In the genomic region with DNA sequence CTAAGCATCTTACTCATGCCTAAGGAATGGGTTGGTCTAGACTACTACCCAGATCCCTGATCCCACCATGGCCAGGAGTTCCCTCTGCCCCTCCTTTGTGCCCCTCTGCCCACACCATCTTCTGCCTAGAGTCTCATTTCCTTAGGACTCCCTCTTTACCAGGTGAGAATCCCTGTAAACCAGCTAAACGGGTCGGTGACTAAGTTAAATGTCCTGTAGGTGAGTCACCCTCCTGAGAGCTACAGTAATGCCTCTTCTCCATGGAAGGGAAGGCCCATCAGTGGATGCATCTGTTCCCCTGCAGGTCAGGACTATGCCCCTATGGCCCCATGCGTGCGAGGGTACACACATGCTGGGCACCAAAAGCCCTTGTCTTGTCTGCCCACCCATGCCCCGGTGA, we compare ENCODE assay signal across 22 cellular contexts. TPM values are rescaled to one million over a fixed set of nuclear protein-coding genes. Genes with fewer than 3 reads are reported as not detected.
DNase-seq lines count a peak whose midpoint lies in the region; ATAC-seq and TF ChIP-seq lines count a peak whose summit lies in the region.
"Had no signal": no experiment of that assay in that cellular context is flagged by ENCODE, and none has a peak within 500 bp of the region (broad histone marks: within the 10 kb centered on the region; RNA-seq: fewer than 3 reads in every experiment).

No MANE protein-coding gene starts in this region.

- DNase-seq in GM23248: peak; percentile 34
- DNase-seq in PC-9: peak; percentile 61 to 96
- DNase-seq in epithelial cell of proximal tubule (ENCODE audit: low read depth): peak; percentile 19
- peak; percentile 71 for DNase-seq in renal cortical epithelial cell (ENCODE audit: low read depth)
- no peak for DNase-seq in GM10266 (ENCODE audit: extremely low spot score)
- DNase-seq: activated CD4-positive, alpha-beta T cell treated with anti-CD3 and anti-CD28 coated beads for 4 hours; activated T-cell treated with anti-CD3 and anti-CD28 coated beads, Interleukin-2, amount 50 U/mL, for 72 hours; aorta; COR-L47; erythroblast; foreskin melanocyte; NCI-H1092; NCI-H1930; OCI-M1; SJCRH30; stimulated activated naive CD4-positive, alpha-beta T cell; T-cell had no signal

- H3K4me3 ChIP-seq in GM23248 (no peak overlapping the region), PC-9 (no peak overlapping the region), epithelial cell of proximal tubule (ENCODE audit: low read depth, low read length) (no peak overlapping the region)
- H3K4me3 ChIP-seq: hepatocyte, SJCRH30, smooth muscle cell had no signal

- in situ Hi-C loops in GM23248 (cut with MboI): no loop called here

- H2AFZ ChIP-seq in GM23248 (no peak overlapping the region), PC-9 (no peak overlapping the region)
- H2AFZ ChIP-seq: hepatocyte had no signal

- no peaks in the 10 kb centered on the region for H3K79me2 ChIP-seq in GM23248 (ENCODE audit: insufficient read depth)
- H3K79me2 ChIP-seq in PC-9 (ENCODE audit: low read depth): no peaks in the 10 kb centered on the region
- H3K79me2 ChIP-seq: hepatocyte had no signal

- H3K9me2 ChIP-seq in GM23248 (ENCODE audit: insufficient read depth): no peaks in the 10 kb centered on the region
- no peaks in the 10 kb centered on the region for H3K9me2 ChIP-seq in PC-9 (ENCODE audit: insufficient read depth)

- intact Hi-C loops in PC-9 (cut with micrococcal nuclease; ENCODE audit: unreplicated experiment): loop anchor here (1.0 kb wide), 1 partner anchor 26 kb away; the partner anchor contains the start of gene PTGR3

- no peak for TF ChIP-seq CTCF in PC-9 (conservative IDR thresholded peaks at IDR 0.05)
- TF ChIP-seq CTCF in epithelial cell of proximal tubule (conservative IDR thresholded peaks at IDR 0.05; ENCODE audit: low read depth, low read length): no peak
- no peak for TF ChIP-seq CTCF in GM10266 (IDR thresholded peaks at IDR 0.05; ENCODE audit: control insufficient read depth, insufficient read depth, low read depth, missing control alignments)

- H3K9me3 ChIP-seq in GM23248 (ENCODE audit: low read depth): no peaks in the 10 kb centered on the region
- H3K9me3 ChIP-seq in PC-9 (ENCODE audit: insufficient read depth, low read depth): no peaks in the 10 kb centered on the region
- H3K9me3 ChIP-seq: SJCRH30 had no signal

- H3K36me3 ChIP-seq in GM23248 (ENCODE audit: low read depth) (no peaks in the 10 kb centered on the region), PC-9 (ENCODE audit: low read depth) (no peaks in the 10 kb centered on the region)
- H3K36me3 ChIP-seq: SJCRH30 had no signal

- H3K4me2 ChIP-seq in GM23248 (ENCODE audit: unreplicated experiment) (no peak overlapping the region), PC-9 (peak overlapping the region; percentile 59)
- H3K4me2 ChIP-seq: hepatocyte, KMS-11, smooth muscle cell had no signal

- 61 to 67% methylated on average over 5 of the region's 5 CpGs for WGBS in GM23248 (ENCODE audit: low coverage in 1 of 2, low lambda C conversion rate in 2 of 2, missing lambda C conversion rate in 2 of 2), 2 experiments

- CTCF ChIA-PET in PC-9 (lab: Charles Lee): interaction anchor here (0.7 kb wide), 1 partner anchor 171 kb away, joined by 4 read pairs; no protein-coding TSS in a partner anchor

- H4K20me1 ChIP-seq in GM23248 (ENCODE audit: insufficient read depth) (no peaks in the 10 kb centered on the region), PC-9 (ENCODE audit: insufficient read depth) (no peaks in the 10 kb centered on the region)

- BruUV-seq in PC-9 (replicated peaks; lab: Mats Ljungman, UMichigan): no TSS peak

- no peak for ATAC-seq in GM19351 (IDR thresholded peaks at IDR 0.05; ENCODE audit: unreplicated experiment)
- no peak for ATAC-seq in HG02763 (IDR thresholded peaks at IDR 0.05; ENCODE audit: unreplicated experiment)
- ATAC-seq: activated T-cell treated with anti-CD3 and anti-CD28 coated beads, Interleukin-2, amount 50 U/mL, for 72 hours; T-cell had no signal

- no peaks in the 10 kb centered on the region for H3K4me1 ChIP-seq in GM23248 (ENCODE audit: insufficient read depth)
- peaks cover 18% of the 10 kb centered on the region for H3K4me1 ChIP-seq in PC-9 (replicated peaks; ENCODE audit: insufficient read depth)
- H3K4me1 ChIP-seq: SJCRH30 had no signal

- no peak overlapping the region for H3K27ac ChIP-seq in GM23248
- H3K27ac ChIP-seq in PC-9: 0 out of 2 replicates have a peak overlapping the region, but pooled peaks have one; percentile 5
- H3K27ac ChIP-seq: hepatocyte, KMS-11, SJCRH30 had no signal

- H3F3A ChIP-seq in GM23248 (ENCODE audit: insufficient read depth) (no peaks in the 10 kb centered on the region), PC-9 (ENCODE audit: insufficient read depth, low read depth) (peaks cover 4% of the 10 kb centered on the region; the same call in 1 of the 2 replicates)

- POLR2A ChIA-PET in PC-9 (lab: Charles Lee; ENCODE audit: unreplicated experiment): no interaction called here

- H3K9ac ChIP-seq in GM23248: no peak overlapping the region
- H3K9ac ChIP-seq: KMS-11 had no signal

- H3K27me3 ChIP-seq in GM23248 (replicated peaks; ENCODE audit: insufficient read depth) (no peaks in the 10 kb centered on the region), PC-9 (ENCODE audit: insufficient read depth, low read depth) (no peaks in the 10 kb centered on the region)
- H3K27me3 ChIP-seq: hepatocyte, SJCRH30 had no signal

RNA-seq across cellular contexts. Expression of gene PTGR3, which starts 25.4 kb away (rescaled TPM):
- total RNA-seq in GM23248 (2014; rRNA removed; shearing (Covaris generic)): 8.1 and 21.3 TPM in 2 replicates
- polyA plus RNA-seq in GM23248 (2016; fragmentation: Nextera tagmentation; extraction: Ambion mirVana): 8.8 and 10.2 TPM in 2 replicates
- 36.6 and 38.4 TPM in 2 replicates for total RNA-seq in PC-9 (2021)
- 7.8 and 11.8 TPM in 2 replicates for total RNA-seq in epithelial cell of proximal tubule
- total RNA-seq in renal cortical epithelial cell: 4.3 and 14.9 TPM in 2 replicates

RNA-seq across cellular contexts. Expression of gene TSHZ1, which starts 27.1 kb away (rescaled TPM):
- total RNA-seq in GM23248 (2014; rRNA removed; shearing (Covaris generic)): 4.4 and 5.9 TPM in 2 replicates
- polyA plus RNA-seq in GM23248 (2016; fragmentation: Nextera tagmentation; extraction: Ambion mirVana): 2.2 and 2.4 TPM in 2 replicates
- total RNA-seq in PC-9 (2021) (6.5 and 7.4 TPM in 2 replicates), epithelial cell of proximal tubule (4.9 and 5.1 TPM in 2 replicates), renal cortical epithelial cell (0.69 and 8.5 TPM in 2 replicates)
